Comparison of ENCODE assay signal across 2 cellular contexts in the genomic region with DNA sequence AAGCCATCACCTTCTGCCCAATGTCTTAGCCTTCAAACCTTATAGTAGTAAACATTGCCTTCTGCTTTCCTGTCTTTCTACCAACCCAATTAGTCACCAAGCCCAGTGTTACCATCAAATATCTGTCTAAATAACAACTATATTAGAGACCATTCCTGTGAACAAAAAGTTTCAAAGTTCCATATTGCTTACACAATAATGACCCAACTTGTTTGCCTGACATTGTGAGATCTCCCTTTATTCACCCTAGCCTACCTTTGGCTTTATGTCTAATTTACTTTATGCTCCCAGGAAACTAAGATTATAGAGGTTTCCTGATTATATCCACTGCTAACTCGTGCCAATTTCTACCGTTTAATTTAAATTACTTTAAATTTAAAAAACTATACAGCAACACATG.
TF ChIP-seq lines count a peak whose summit lies in the region.

No MANE protein-coding gene starts in this region.

TF ChIP-seq in liver, 16 proteins besides CTCF, POLR2A, EP300 and RAD21 (continued from another document):
- TF ChIP-seq, protein P1, sequence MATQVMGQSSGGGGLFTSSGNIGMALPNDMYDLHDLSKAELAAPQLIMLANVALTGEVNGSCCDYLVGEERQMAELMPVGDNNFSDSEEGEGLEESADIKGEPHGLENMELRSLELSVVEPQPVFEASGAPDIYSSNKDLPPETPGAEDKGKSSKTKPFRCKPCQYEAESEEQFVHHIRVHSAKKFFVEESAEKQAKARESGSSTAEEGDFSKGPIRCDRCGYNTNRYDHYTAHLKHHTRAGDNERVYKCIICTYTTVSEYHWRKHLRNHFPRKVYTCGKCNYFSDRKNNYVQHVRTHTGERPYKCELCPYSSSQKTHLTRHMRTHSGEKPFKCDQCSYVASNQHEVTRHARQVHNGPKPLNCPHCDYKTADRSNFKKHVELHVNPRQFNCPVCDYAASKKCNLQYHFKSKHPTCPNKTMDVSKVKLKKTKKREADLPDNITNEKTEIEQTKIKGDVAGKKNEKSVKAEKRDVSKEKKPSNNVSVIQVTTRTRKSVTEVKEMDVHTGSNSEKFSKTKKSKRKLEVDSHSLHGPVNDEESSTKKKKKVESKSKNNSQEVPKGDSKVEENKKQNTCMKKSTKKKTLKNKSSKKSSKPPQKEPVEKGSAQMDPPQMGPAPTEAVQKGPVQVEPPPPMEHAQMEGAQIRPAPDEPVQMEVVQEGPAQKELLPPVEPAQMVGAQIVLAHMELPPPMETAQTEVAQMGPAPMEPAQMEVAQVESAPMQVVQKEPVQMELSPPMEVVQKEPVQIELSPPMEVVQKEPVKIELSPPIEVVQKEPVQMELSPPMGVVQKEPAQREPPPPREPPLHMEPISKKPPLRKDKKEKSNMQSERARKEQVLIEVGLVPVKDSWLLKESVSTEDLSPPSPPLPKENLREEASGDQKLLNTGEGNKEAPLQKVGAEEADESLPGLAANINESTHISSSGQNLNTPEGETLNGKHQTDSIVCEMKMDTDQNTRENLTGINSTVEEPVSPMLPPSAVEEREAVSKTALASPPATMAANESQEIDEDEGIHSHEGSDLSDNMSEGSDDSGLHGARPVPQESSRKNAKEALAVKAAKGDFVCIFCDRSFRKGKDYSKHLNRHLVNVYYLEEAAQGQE (IDR thresholded peaks at IDR 0.05): no peak
- TF ChIP-seq HNF4A (conservative IDR thresholded peaks at IDR 0.05) (peak; percentile 45 to 49), FOXA1 (IDR thresholded peaks at IDR 0.05) (no peak), RXRA (IDR thresholded peaks at IDR 0.05) (peak; percentile 10 to 45)

TF ChIP-seq in SK-N-SH treated with all-trans-retinoic acid at 6 μM for 48 hours, 23 proteins besides CTCF, POLR2A, EP300 and RAD21 (continued from another document):
- TF ChIP-seq CREB5 (CRISPR knock-in tag; IDR thresholded peaks at IDR 0.05; ENCODE audit: low read depth) (no peak), SNAI2 (CRISPR knock-in tag; IDR thresholded peaks at IDR 0.05) (no peak), PPARA (CRISPR knock-in tag; IDR thresholded peaks at IDR 0.05; ENCODE audit: borderline replicate concordance) (no peak), ARNTL (CRISPR knock-in tag; IDR thresholded peaks at IDR 0.05; ENCODE audit: borderline replicate concordance, low read depth) (no peak), ZFP30 (CRISPR knock-in tag; IDR thresholded peaks at IDR 0.05) (no peak)
